ENCODE assay signal across 13 cellular contexts in genomic region chr11:91981995-91982394, GRCh38.
DNase-seq lines count a peak whose midpoint lies in the region; TF ChIP-seq lines count a peak whose summit lies in the region.
"Had no signal": no experiment of that assay in that cellular context is flagged by ENCODE, and none has a peak within 500 bp of the region (broad histone marks: within the 10 kb centered on the region; RNA-seq: fewer than 3 reads in every experiment).

No MANE protein-coding gene starts in this region.

- no peaks in the 10 kb centered on the region for H3K36me3 Mint-ChIP-seq in type B pancreatic cell
- H3K36me3 Mint-ChIP-seq: mesothelial cell of epicardium had no signal

- no peaks in the 10 kb centered on the region for H3K27me3 ChIP-seq in esophagus squamous epithelium
- H3K27me3 ChIP-seq: BE2C had no signal

- peak overlapping the region in 3 of 4 donors; percentile 38 to 75 (median 68) for H3K27ac ChIP-seq in esophagus squamous epithelium

- no peak for TF ChIP-seq POLR2A in esophagus squamous epithelium (IDR thresholded peaks at IDR 0.05)

- DNase-seq in A172 (ENCODE audit: low spot score) (peak; percentile 84), LoVo (ENCODE audit: low spot score) (peak; percentile 1), esophagus squamous epithelium (lab: John Stamatoyannopoulos, UW) (no peak), myocyte (ENCODE audit: low read depth) (peak; percentile 86), GM19238 (ENCODE audit: insufficient read length, low spot score) (no peak), type B pancreatic cell (ENCODE audit: extremely low spot score, unreplicated experiment) (no peak), T-helper 9 cell (no peak), GM13977 (ENCODE audit: low spot score) (no peak)
- DNase-seq: activated T-cell treated with anti-CD3 and anti-CD28 coated beads for 4 hours, BE2C, GOT3 had no signal

- H3K27ac Mint-ChIP-seq in type B pancreatic cell, result no peak overlapping the region
- H3K27ac Mint-ChIP-seq: IgD-negative memory B cell, mesothelial cell of epicardium had no signal

- H3K9me3 Mint-ChIP-seq in type B pancreatic cell, result no peaks in the 10 kb centered on the region

- no peaks in the 10 kb centered on the region for H3K9me3 ChIP-seq in esophagus squamous epithelium
- H3K9me3 ChIP-seq: BE2C had no signal

- intact Hi-C loops in esophagus squamous epithelium (cut with DNase I), result no loop called here

- H3K4me1 ChIP-seq in esophagus squamous epithelium, result peaks cover 0 to 4% (median 0%) of the 10 kb centered on the region in 3 donors
- H3K4me1 ChIP-seq: BE2C had no signal

- in situ Hi-C loops in GM13977 (cut with MboI; ENCODE audit: low pct_unique_long_range_greater_than_20kb, low sequenced_read_pairs, unreplicated experiment), result no loop called here

- TF ChIP-seq CTCF in esophagus squamous epithelium (IDR thresholded peaks at IDR 0.05), result no peak
- no peak for TF ChIP-seq CTCF in type B pancreatic cell (conservative IDR thresholded peaks at IDR 0.05)
- TF ChIP-seq CTCF in GM13977 (IDR thresholded peaks at IDR 0.05; ENCODE audit: extremely low read depth, insufficient read depth, missing control alignments), result no peak

- 19 to 30% methylated on average over 1 of the region's 1 CpG for WGBS in esophagus squamous epithelium, 2 donors

- no peak overlapping the region for H3K4me3 Mint-ChIP-seq in type B pancreatic cell
- H3K4me3 Mint-ChIP-seq: IgD-negative memory B cell, mesothelial cell of epicardium had no signal

- no peaks in the 10 kb centered on the region for H3K36me3 ChIP-seq in esophagus squamous epithelium
- H3K36me3 ChIP-seq: BE2C had no signal

- no peaks in the 10 kb centered on the region for H3K27me3 Mint-ChIP-seq in type B pancreatic cell
- H3K27me3 Mint-ChIP-seq: IgD-negative memory B cell had no signal

- no peak overlapping the region for H3K4me3 ChIP-seq in esophagus squamous epithelium

- peaks cover 15% of the 10 kb centered on the region for H3K4me1 Mint-ChIP-seq in type B pancreatic cell (ENCODE audit: unreplicated experiment)
- H3K4me1 Mint-ChIP-seq: IgD-negative memory B cell had no signal

Comparison
In these comparisons a context has a peak if more than half of its experiments do, and no peak if none do; other contexts are left out.
1. DNase-seq: peak in A172 (single experiment), LoVo (single experiment) and myocyte (single experiment); none in esophagus squamous epithelium (single experiment), GM19238 (single experiment), type B pancreatic cell (single experiment), T-helper 9 cell (single experiment) and GM13977 (single experiment).